8 cellular contexts compared by ENCODE assay signal in the genomic region with DNA sequence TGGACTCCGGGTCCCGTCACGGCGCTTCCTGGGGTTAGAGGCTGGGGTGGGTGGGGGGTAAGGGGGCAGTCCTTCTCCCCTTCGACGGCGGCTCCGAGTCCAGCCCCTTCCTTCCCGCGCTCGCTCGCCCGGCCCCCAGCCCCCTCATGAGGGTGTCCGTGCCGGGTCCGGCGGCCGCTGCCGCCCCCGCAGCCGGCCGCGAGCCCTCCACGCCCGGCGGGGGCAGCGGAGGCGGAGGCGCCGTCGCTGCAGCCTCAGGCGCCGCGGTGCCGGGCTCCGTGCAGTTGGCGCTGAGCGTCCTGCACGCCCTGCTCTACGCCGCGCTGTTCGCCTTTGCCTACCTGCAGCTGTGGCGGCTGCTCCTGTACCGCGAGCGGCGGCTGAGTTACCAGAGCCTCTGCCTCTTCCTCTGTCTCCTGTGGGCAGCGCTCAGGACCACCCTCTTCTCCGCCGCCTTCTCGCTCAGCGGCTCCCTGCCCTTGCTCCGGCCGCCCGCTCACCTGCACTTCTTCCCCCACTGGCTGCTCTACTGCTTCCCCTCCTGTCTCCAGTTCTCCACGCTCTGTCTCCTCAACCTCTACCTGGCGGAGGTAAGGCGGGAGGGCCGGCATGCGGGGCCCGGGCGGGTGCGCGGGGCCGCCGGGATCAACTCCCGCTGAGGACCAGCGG. TPM values are rescaled to one million over a fixed set of nuclear protein-coding genes. Genes with fewer than 3 reads are reported as not detected.
DNase-seq lines count a peak whose midpoint lies in the region; ATAC-seq and TF ChIP-seq lines count a peak whose summit lies in the region.

No MANE protein-coding gene starts in this region.

- peak overlapping the region; percentile 69 for H3K4me3 ChIP-seq in AG10803 (ENCODE audit: low read length)

- intact Hi-C loops in left ventricle myocardium superior (cut with micrococcal nuclease) (no loop called here), sciatic nerve (cut with DNase I) (no loop called here)

- peak; percentile 13 for ATAC-seq in GM19397 (IDR thresholded peaks at IDR 0.05; ENCODE audit: unreplicated experiment)
- peak; percentile 9 for ATAC-seq in HG03457 (IDR thresholded peaks at IDR 0.05; ENCODE audit: unreplicated experiment)
- ATAC-seq in left ventricle myocardium superior = peak; percentile 9
- ATAC-seq in sciatic nerve = no peak

- peaks cover 28% of the 10 kb centered on the region for H3K27me3 Mint-ChIP-seq in activated naive CD8-positive, alpha-beta T cell treated with anti-CD3 and anti-CD28 coated beads for 36 hours

- DNase-seq in AG10803 (ENCODE audit: low read depth) (no peak), RPMI7951 (ENCODE audit: low read depth) (peak; percentile 16), left ventricle myocardium superior (peak; percentile 47), sciatic nerve (ENCODE audit: low spot score) (peak; percentile 66), epidermal melanocyte (ENCODE audit: insufficient read length, low spot score) (no peak)
- peak; percentile 57 for DNase-seq in activated naive CD8-positive, alpha-beta T cell treated with anti-CD3 and anti-CD28 coated beads for 36 hours

- peak overlapping the region; percentile 88 for H3K4me3 Mint-ChIP-seq in activated naive CD8-positive, alpha-beta T cell treated with anti-CD3 and anti-CD28 coated beads for 36 hours

- no peaks in the 10 kb centered on the region for H3K9me3 Mint-ChIP-seq in activated naive CD8-positive, alpha-beta T cell treated with anti-CD3 and anti-CD28 coated beads for 36 hours

- no peaks in the 10 kb centered on the region for H3K36me3 Mint-ChIP-seq in activated naive CD8-positive, alpha-beta T cell treated with anti-CD3 and anti-CD28 coated beads for 36 hours

- no peak overlapping the region for H3K27ac Mint-ChIP-seq in activated naive CD8-positive, alpha-beta T cell treated with anti-CD3 and anti-CD28 coated beads for 36 hours

- no peak for TF ChIP-seq CTCF in AG10803 (conservative IDR thresholded peaks at IDR 0.05; ENCODE audit: low read length)

- H3K4me1 Mint-ChIP-seq in activated naive CD8-positive, alpha-beta T cell treated with anti-CD3 and anti-CD28 coated beads for 36 hours = peaks cover 16% of the 10 kb centered on the region

RNA-seq across cellular contexts. Expression of a gene that starts 0.5 kb away (rescaled TPM):
- total RNA-seq in RPMI7951 (2014; rRNA removed; shearing (Covaris generic)) = 0.49 and 1.1 TPM in 2 replicates
- under 1 TPM; 0.27 to 0.32 TPM for total RNA-seq in activated naive CD8-positive, alpha-beta T cell treated with anti-CD3 and anti-CD28 coated beads for 36 hours
- total RNA-seq in left ventricle myocardium superior (0.47 TPM), sciatic nerve (1.1 TPM)

RNA-seq across cellular contexts. Expression of a gene that starts 0.8 kb away (rescaled TPM):
- total RNA-seq in RPMI7951 (2014; rRNA removed; shearing (Covaris generic)) = 2.4 and 2.8 TPM in 2 replicates
- total RNA-seq in activated naive CD8-positive, alpha-beta T cell treated with anti-CD3 and anti-CD28 coated beads for 36 hours = 1 to 10 TPM; 6.6 to 8.1 TPM
- total RNA-seq in left ventricle myocardium superior = 3.4 TPM
- total RNA-seq in sciatic nerve = 15.2 TPM

Comparison
In these comparisons a context has a peak if more than half of its experiments do, and no peak if none do; other contexts are left out.
1. DNase-seq: peak in RPMI7951 (single experiment), activated naive CD8-positive, alpha-beta T cell treated with anti-CD3 and anti-CD28 coated beads for 36 hours (single experiment), left ventricle myocardium superior (single experiment) and sciatic nerve (single experiment); none in AG10803 (single experiment) and epidermal melanocyte (single experiment).